1 cellular context compared by ENCODE assay signal in genomic region chr11:76911415-76911808, GRCh38.
TF ChIP-seq lines count a peak whose summit lies in the region.

No MANE protein-coding gene starts in this region.

TF ChIP-seq in K562, 482 proteins besides CTCF, POLR2A, EP300 and RAD21 (continued from another document and continues in another):
- TF ChIP-seq ETS1 (conservative IDR thresholded peaks at IDR 0.05; ENCODE audit: control insufficient read depth, low read depth, low read length) (no peak), ZBED1 (IDR thresholded peaks at IDR 0.05) (no peak), TEAD2 (tag; IDR thresholded peaks at IDR 0.05) (peak; percentile 88), MEF2A (IDR thresholded peaks at IDR 0.05; ENCODE audit: control insufficient read depth, low read depth, low read length) (no peak), DNMT1 (IDR thresholded peaks at IDR 0.05) (no peak; the same call in 1 of the 2 replicates), ZNF639 (CRISPR knock-in tag; conservative IDR thresholded peaks at IDR 0.05 in 1 of 2, IDR thresholded peaks at IDR 0.05 in 1 of 2) (no peak; a peak in 1 of 4 replicates), MXI1 (IDR thresholded peaks at IDR 0.05; ENCODE audit: low read depth, low read length) (no peak), MCM5 (IDR thresholded peaks at IDR 0.05; ENCODE audit: low read depth) (no peak), CBFA2T2 (conservative IDR thresholded peaks at IDR 0.05) (no peak), ZNF431 (CRISPR knock-in tag; IDR thresholded peaks at IDR 0.05) (no peak), TOE1 (IDR thresholded peaks at IDR 0.05; ENCODE audit: borderline replicate concordance) (no peak), TOE1 (CRISPR knock-in tag; IDR thresholded peaks at IDR 0.05; ENCODE audit: borderline replicate concordance, low read depth) (no peak), CHAMP1 (IDR thresholded peaks at IDR 0.05) (no peak), BMI1 (IDR thresholded peaks at IDR 0.05; ENCODE audit: low read length) (no peak), GABPB1 (CRISPR knock-in tag; IDR thresholded peaks at IDR 0.05) (no peak), KHSRP (IDR thresholded peaks at IDR 0.05) (no peak), YY1 (IDR thresholded peaks at IDR 0.05; ENCODE audit: borderline replicate concordance in 1 of 3, control insufficient read depth in 1 of 3, extremely low read depth in 1 of 3, insufficient read depth in 3 of 3, insufficient read length in 1 of 3, insufficient replicate concordance in 2 of 3, low read depth in 1 of 3, low read length in 2 of 3) (no peak), KLF13 (tag; IDR thresholded peaks at IDR 0.05; ENCODE audit: borderline replicate concordance, low read depth) (peak; percentile 43; the same call in 1 of the 2 replicates), RBM17 (IDR thresholded peaks at IDR 0.05; ENCODE audit: borderline replicate concordance, low read depth, low read length) (no peak), TRIM25 (IDR thresholded peaks at IDR 0.05; ENCODE audit: borderline replicate concordance) (no peak), HINFP (tag; conservative IDR thresholded peaks at IDR 0.05; ENCODE audit: low read depth) (peak; percentile 85), WHSC1 (IDR thresholded peaks at IDR 0.05; ENCODE audit: low read length) (no peak), FOXA3 (CRISPR knock-in tag; conservative IDR thresholded peaks at IDR 0.05 in 1 of 2, IDR thresholded peaks at IDR 0.05 in 1 of 2) (no peak), JUNB (CRISPR knock-in tag; conservative IDR thresholded peaks at IDR 0.05) (no peak), SMARCB1 (IDR thresholded peaks at IDR 0.05; ENCODE audit: insufficient read length, low read depth) (no peak), ZNF707 (CRISPR knock-in tag; conservative IDR thresholded peaks at IDR 0.05) (no peak), DIDO1 (tag; IDR thresholded peaks at IDR 0.05; ENCODE audit: low read depth) (peak; percentile 72; the same call in 1 of the 2 replicates), STAT5B (CRISPR knock-in tag; IDR thresholded peaks at IDR 0.05) (no peak), CBX8 (IDR thresholded peaks at IDR 0.05; ENCODE audit: borderline replicate concordance, extremely low read depth, low read depth, low read length, poor library complexity, severe bottlenecking) (no peak), MCM2 (IDR thresholded peaks at IDR 0.05; ENCODE audit: low read depth) (no peak), YBX1 (IDR thresholded peaks at IDR 0.05) (no peak), ZNF76 (CRISPR knock-in tag; IDR thresholded peaks at IDR 0.05; ENCODE audit: borderline replicate concordance) (no peak), CTCFL (IDR thresholded peaks at IDR 0.05; ENCODE audit: borderline replicate concordance, insufficient read depth, low read depth, low read length, poor library complexity, severe bottlenecking) (no peak), ZC3H8 (IDR thresholded peaks at IDR 0.05) (no peak), NR2C1 (IDR thresholded peaks at IDR 0.05) (no peak; the same call in 1 of the 2 replicates), NR2C1 (tag; IDR thresholded peaks at IDR 0.05) (peak; percentile 92), PCBP1 (IDR thresholded peaks at IDR 0.05; ENCODE audit: low read depth, low read length, poor library complexity, severe bottlenecking) (no peak), DDX20 (tag; IDR thresholded peaks at IDR 0.05; ENCODE audit: low read depth) (peak; percentile 93), ERF (CRISPR knock-in tag; IDR thresholded peaks at IDR 0.05) (no peak), ZNF23 (CRISPR knock-in tag; IDR thresholded peaks at IDR 0.05) (no peak), ZBTB34 (CRISPR knock-in tag; IDR thresholded peaks at IDR 0.05) (no peak), FOXP4 (CRISPR knock-in tag; IDR thresholded peaks at IDR 0.05; ENCODE audit: borderline replicate concordance) (no peak), ZBTB8A (IDR thresholded peaks at IDR 0.05; ENCODE audit: partially characterized antibody) (no peak), POLR3G (IDR thresholded peaks at IDR 0.05; ENCODE audit: extremely low read depth, insufficient read length, insufficient replicate concordance) (no peak), HLTF (IDR thresholded peaks at IDR 0.05) (no peak), TRIM24 (IDR thresholded peaks at IDR 0.05) (no peak), CBX1 (IDR thresholded peaks at IDR 0.05; ENCODE audit: low read depth) (no peak), ZFPM2 (CRISPR knock-in tag; IDR thresholded peaks at IDR 0.05) (no peak), HES1 (IDR thresholded peaks at IDR 0.05; ENCODE audit: low read depth) (no peak), ZNF408 (CRISPR knock-in tag; IDR thresholded peaks at IDR 0.05; ENCODE audit: low read depth) (no peak), SIN3A (IDR thresholded peaks at IDR 0.05; ENCODE audit: borderline replicate concordance in 2 of 2, control insufficient read depth in 1 of 2, low read depth in 2 of 2, low read length in 2 of 2) (no peak), ELF1 (tag; IDR thresholded peaks at IDR 0.05) (no peak), MEF2D (tag; conservative IDR thresholded peaks at IDR 0.05; ENCODE audit: low read depth) (peak; percentile 91), ZNF764 (CRISPR knock-in tag; IDR thresholded peaks at IDR 0.05; ENCODE audit: low read depth) (no peak), RBM34 (IDR thresholded peaks at IDR 0.05; ENCODE audit: borderline replicate concordance, insufficient read depth, low read length) (no peak), PTRF (tag; IDR thresholded peaks at IDR 0.05) (peak; percentile 92), KAT7 (CRISPR knock-in tag; IDR thresholded peaks at IDR 0.05; ENCODE audit: borderline replicate concordance) (no peak)
